9 cellular contexts compared by ENCODE assay signal in genomic region chr3:149534671-149535394, GRCh38.
DNase-seq lines count a peak whose midpoint lies in the region; ATAC-seq, FAIRE-seq and TF ChIP-seq lines count a peak whose summit lies in the region.
"Had no signal": no experiment of that assay in that cellular context is flagged by ENCODE, and none has a peak within 500 bp of the region (broad histone marks: within the 10 kb centered on the region; RNA-seq: fewer than 3 reads in every experiment).

No MANE protein-coding gene starts in this region.

- TF ChIP-seq CTCF in keratinocyte (optimal IDR thresholded peaks at IDR 0.05 in 1 of 3, IDR thresholded peaks at IDR 0.05 in 1 of 3, conservative IDR thresholded peaks at IDR 0.05 in 1 of 3; ENCODE audit: extremely low read depth in 1 of 3, insufficient read depth in 2 of 3, low read length in 3 of 3): no peak
- no peak for TF ChIP-seq CTCF in thyroid gland (IDR thresholded peaks at IDR 0.05)

- H4K20me1 ChIP-seq in keratinocyte (ENCODE audit: control insufficient read depth, extremely low read depth, insufficient read depth, low read length): no peaks in the 10 kb centered on the region

- dilution Hi-C loops in keratinocyte (cut with MboI; ENCODE audit: extremely low pct_ligation_motif_present, low sequenced_read_pairs): no loop called here

- H3K27ac ChIP-seq in keratinocyte (ENCODE audit: control insufficient read depth, insufficient read depth, low read length) (no peak overlapping the region), thyroid gland (peak overlapping the region; percentile 80 to 95 (median 84))

- no peaks in the 10 kb centered on the region for H3K9me3 ChIP-seq in keratinocyte (ENCODE audit: control insufficient read depth, low read depth, low read length)
- H3K9me3 ChIP-seq in thyroid gland: no peaks in the 10 kb centered on the region

- H3K4me1 ChIP-seq in keratinocyte (ENCODE audit: control insufficient read depth, extremely low read depth, insufficient read depth, low read length) (peaks cover 5% of the 10 kb centered on the region), thyroid gland (peaks cover 39 to 73% of the 10 kb centered on the region in 2 donors)

- DNase-seq in NCI-H1105 treated with DMSO at 0.1 percent for 48 hours (lab: John Stamatoyannopoulos, UW): peak; percentile 92
- peak; percentile 87 for DNase-seq in amniotic epithelial cell (ENCODE audit: low read depth)
- no peak for DNase-seq in keratinocyte (ENCODE audit: low read depth, low spot score)
- peak; percentile 85 to 89 for DNase-seq in thyroid gland
- no peak for DNase-seq in AML-193 (lab: John Stamatoyannopoulos, UW)
- DNase-seq in NCI-H2227 (lab: John Stamatoyannopoulos, UW; ENCODE audit: unreplicated experiment): no peak
- no peak for DNase-seq in NCI-H2171 (lab: John Stamatoyannopoulos, UW)

- no peak for FAIRE-seq in keratinocyte (lab: Jason Lieb, UNC)
- FAIRE-seq: K562 had no signal

- peak overlapping the region; percentile 34 for H3K4me2 ChIP-seq in keratinocyte (ENCODE audit: control insufficient read depth, extremely low read depth, insufficient read depth, low read depth, low read length)

- H2AFZ ChIP-seq in keratinocyte (ENCODE audit: control insufficient read depth, low read length): no peak overlapping the region

- no peaks in the 10 kb centered on the region for H3K9me1 ChIP-seq in keratinocyte (ENCODE audit: control insufficient read depth, extremely low read depth, insufficient read depth, low read length)

- no peak overlapping the region for H3K9ac ChIP-seq in keratinocyte (ENCODE audit: control insufficient read depth, extremely low read depth, insufficient read depth, low read length)

- 28 to 29% methylated on average over 7 of the region's 7 CpGs for WGBS in thyroid gland, 2 donors

- H3K27me3 ChIP-seq in keratinocyte (ENCODE audit: control insufficient read depth, extremely low read depth, insufficient read depth, low read length) (no peaks in the 10 kb centered on the region), thyroid gland (no peaks in the 10 kb centered on the region)

- ATAC-seq in GM18498 (IDR thresholded peaks at IDR 0.05; ENCODE audit: unreplicated experiment): no peak
- ATAC-seq: K562 had no signal

- intact Hi-C loops in thyroid gland (cut with DNase I): loop anchor here (10.0 kb wide), 1 partner anchor 50 kb away; no protein-coding TSS in a partner anchor

- H3K79me2 ChIP-seq in keratinocyte (ENCODE audit: control insufficient read depth, insufficient read depth, low read length): peaks cover 31% of the 10 kb centered on the region

- peak in 1 of 2 donors; percentile 34 for TF ChIP-seq POLR2A in thyroid gland (IDR thresholded peaks at IDR 0.05)

- H3K4me3 ChIP-seq in keratinocyte (ENCODE audit: control insufficient read depth in 2 of 3, extremely low read depth in 1 of 3, insufficient read depth in 2 of 3, low read depth in 1 of 3, low read length in 3 of 3): no peak overlapping the region
- H3K4me3 ChIP-seq in thyroid gland (replicated peaks in 1 of 3): no peak overlapping the region
- H3K4me3 ChIP-seq: K562 had no signal

- H3K36me3 ChIP-seq in keratinocyte (ENCODE audit: control insufficient read depth in 2 of 2, extremely low read depth in 1 of 2, insufficient read depth in 2 of 2, low read length in 2 of 2) (peaks cover 3 to 13% of the 10 kb centered on the region in 2 experiments), thyroid gland (no peaks in the 10 kb centered on the region)

Comparison
In these comparisons a context has a peak if more than half of its experiments do, and no peak if none do; other contexts are left out.
1. DNase-seq: peak in NCI-H1105 treated with DMSO at 0.1 percent for 48 hours (single experiment), amniotic epithelial cell (single experiment) and thyroid gland (2 of 2); none in keratinocyte (single experiment), AML-193 (0 of 2), NCI-H2227 (single experiment) and NCI-H2171 (single experiment).